1 cellular context compared by ENCODE assay signal in the genomic region with DNA sequence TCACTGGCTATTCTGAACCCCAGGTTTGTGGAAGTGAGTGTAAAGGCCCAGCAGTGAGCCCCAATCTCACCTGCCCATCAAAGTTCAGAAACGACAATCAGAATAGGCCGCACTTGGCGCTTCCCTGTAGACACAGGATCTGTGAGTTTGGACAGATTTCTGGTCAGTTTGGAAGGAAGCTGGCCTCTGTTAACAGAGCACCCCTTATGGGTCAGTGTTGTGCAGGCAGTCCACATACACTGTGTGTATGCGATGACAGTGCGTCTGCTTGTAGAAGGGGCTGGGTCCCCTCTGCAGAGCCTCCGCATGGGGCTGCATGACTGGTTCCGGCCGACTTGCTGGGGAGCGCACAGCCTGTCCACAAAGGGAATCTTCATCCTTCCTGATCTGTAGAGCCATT.
A peak's percentile ranks its signal among the peaks of the same experiment; 100 is the strongest.
TF ChIP-seq lines count a peak whose summit lies in the region.

No MANE protein-coding gene starts in this region.

TF ChIP-seq in HepG2, 621 proteins besides CTCF, POLR2A, EP300 and RAD21:
- no peak for TF ChIP-seq ZNF225 (CRISPR knock-in tag; IDR thresholded peaks at IDR 0.05)
- TF ChIP-seq ARNT (IDR thresholded peaks at IDR 0.05): no peak
- TF ChIP-seq ZNF136 (CRISPR knock-in tag; IDR thresholded peaks at IDR 0.05; ENCODE audit: low read depth): no peak
- 0 out of 2 replicates have a peak, but pooled peaks have one; percentile 40 for TF ChIP-seq PAF1 (CRISPR knock-in tag; IDR thresholded peaks at IDR 0.05)
- TF ChIP-seq SNAI1 (CRISPR knock-in tag; IDR thresholded peaks at IDR 0.05; ENCODE audit: borderline replicate concordance): no peak
- TF ChIP-seq, protein P1, sequence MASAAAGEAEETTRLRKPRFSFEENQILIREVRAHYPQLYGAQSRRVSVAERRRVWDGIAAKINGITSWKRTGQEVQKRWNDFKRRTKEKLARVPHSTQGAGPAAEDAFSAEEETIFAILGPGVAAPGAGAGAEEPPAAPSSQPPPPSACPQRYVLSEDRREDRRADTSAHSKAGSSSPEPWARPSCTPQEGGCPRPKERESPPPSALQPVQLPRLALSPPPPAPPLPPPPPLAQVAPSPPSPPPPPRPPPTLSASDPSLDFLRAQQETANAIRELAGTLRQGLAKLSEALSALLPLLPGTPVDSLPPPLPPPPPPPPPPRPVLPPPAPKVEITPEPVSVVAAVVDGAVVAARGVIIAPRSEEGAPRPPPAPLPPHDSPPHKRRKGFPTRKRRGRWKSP (CRISPR knock-in tag; IDR thresholded peaks at IDR 0.05): no peak
- TF ChIP-seq PAX8 (CRISPR knock-in tag; IDR thresholded peaks at IDR 0.05; ENCODE audit: borderline replicate concordance): no peak
- TF ChIP-seq SP1 (IDR thresholded peaks at IDR 0.05): no peak
- no peak for TF ChIP-seq SP1 (CRISPR knock-in tag; IDR thresholded peaks at IDR 0.05)
- TF ChIP-seq, protein P2, sequence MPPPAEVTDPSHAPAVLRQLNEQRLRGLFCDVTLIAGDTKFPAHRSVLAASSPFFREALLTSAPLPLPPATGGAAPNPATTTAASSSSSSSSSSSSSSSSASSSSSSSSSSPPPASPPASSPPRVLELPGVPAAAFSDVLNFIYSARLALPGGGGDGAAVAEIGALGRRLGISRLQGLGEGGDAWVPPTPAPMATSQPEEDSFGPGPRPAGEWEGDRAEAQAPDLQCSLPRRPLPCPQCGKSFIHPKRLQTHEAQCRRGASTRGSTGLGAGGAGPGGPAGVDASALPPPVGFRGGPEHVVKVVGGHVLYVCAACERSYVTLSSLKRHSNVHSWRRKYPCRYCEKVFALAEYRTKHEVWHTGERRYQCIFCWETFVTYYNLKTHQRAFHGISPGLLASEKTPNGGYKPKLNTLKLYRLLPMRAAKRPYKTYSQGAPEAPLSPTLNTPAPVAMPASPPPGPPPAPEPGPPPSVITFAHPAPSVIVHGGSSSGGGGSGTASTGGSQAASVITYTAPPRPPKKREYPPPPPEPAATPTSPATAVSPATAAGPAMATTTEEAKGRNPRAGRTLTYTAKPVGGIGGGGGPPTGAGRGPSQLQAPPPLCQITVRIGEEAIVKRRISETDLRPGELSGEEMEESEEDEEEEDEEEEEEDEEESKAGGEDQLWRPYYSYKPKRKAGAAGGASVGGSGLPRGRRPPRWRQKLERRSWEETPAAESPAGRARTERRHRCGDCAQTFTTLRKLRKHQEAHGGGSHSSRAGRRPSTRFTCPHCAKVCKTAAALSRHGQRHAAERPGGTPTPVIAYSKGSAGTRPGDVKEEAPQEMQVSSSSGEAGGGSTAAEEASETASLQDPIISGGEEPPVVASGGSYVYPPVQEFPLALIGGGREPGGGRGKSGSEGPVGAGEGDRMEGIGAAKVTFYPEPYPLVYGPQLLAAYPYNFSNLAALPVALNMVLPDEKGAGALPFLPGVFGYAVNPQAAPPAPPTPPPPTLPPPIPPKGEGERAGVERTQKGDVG (CRISPR knock-in tag; IDR thresholded peaks at IDR 0.05; ENCODE audit: borderline replicate concordance): peak; percentile 68
- no peak for TF ChIP-seq ATF7-NPFF (CRISPR knock-in tag; IDR thresholded peaks at IDR 0.05; ENCODE audit: low read depth)
- TF ChIP-seq ZFY (CRISPR knock-in tag; IDR thresholded peaks at IDR 0.05): no peak
- TF ChIP-seq, protein P3, sequence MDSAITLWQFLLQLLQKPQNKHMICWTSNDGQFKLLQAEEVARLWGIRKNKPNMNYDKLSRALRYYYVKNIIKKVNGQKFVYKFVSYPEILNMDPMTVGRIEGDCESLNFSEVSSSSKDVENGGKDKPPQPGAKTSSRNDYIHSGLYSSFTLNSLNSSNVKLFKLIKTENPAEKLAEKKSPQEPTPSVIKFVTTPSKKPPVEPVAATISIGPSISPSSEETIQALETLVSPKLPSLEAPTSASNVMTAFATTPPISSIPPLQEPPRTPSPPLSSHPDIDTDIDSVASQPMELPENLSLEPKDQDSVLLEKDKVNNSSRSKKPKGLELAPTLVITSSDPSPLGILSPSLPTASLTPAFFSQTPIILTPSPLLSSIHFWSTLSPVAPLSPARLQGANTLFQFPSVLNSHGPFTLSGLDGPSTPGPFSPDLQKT (CRISPR knock-in tag; IDR thresholded peaks at IDR 0.05; ENCODE audit: borderline replicate concordance): no peak
- TF ChIP-seq ZNF782 (CRISPR knock-in tag; IDR thresholded peaks at IDR 0.05; ENCODE audit: borderline replicate concordance): no peak
- no peak for TF ChIP-seq ARHGAP35 (CRISPR knock-in tag; IDR thresholded peaks at IDR 0.05; ENCODE audit: borderline replicate concordance)
- TF ChIP-seq TEAD3 (CRISPR knock-in tag; optimal IDR thresholded peaks at IDR 0.05; ENCODE audit: borderline replicate concordance): peak; percentile 18
- TF ChIP-seq ZNF530 (CRISPR knock-in tag; IDR thresholded peaks at IDR 0.05; ENCODE audit: low read depth): no peak
- TF ChIP-seq ZNF350 (CRISPR knock-in tag; IDR thresholded peaks at IDR 0.05; ENCODE audit: borderline replicate concordance, low read depth): peak; percentile 42; the same call in 1 of the 2 replicates
- peak; percentile 62 for TF ChIP-seq ZNF687 (CRISPR knock-in tag; IDR thresholded peaks at IDR 0.05)
- TF ChIP-seq EED (CRISPR knock-in tag; IDR thresholded peaks at IDR 0.05): no peak
- no peak for TF ChIP-seq ZNF674 (CRISPR knock-in tag; IDR thresholded peaks at IDR 0.05; ENCODE audit: low read depth)
- TF ChIP-seq ZKSCAN8 (CRISPR knock-in tag; IDR thresholded peaks at IDR 0.05; ENCODE audit: borderline replicate concordance): no peak
- TF ChIP-seq FOXP4 (CRISPR knock-in tag; IDR thresholded peaks at IDR 0.05): peak; percentile 23; the same call in 1 of the 2 replicates
- TF ChIP-seq ZSCAN29 (CRISPR knock-in tag; conservative IDR thresholded peaks at IDR 0.05): no peak
- peak; percentile 38; the same call in 1 of the 2 replicates for TF ChIP-seq ZNF7 (CRISPR knock-in tag; IDR thresholded peaks at IDR 0.05)
- peak; percentile 75; the same call in 1 of the 2 replicates for TF ChIP-seq ZBTB33 (CRISPR knock-in tag; IDR thresholded peaks at IDR 0.05)
- no peak for TF ChIP-seq ZNF629 (CRISPR knock-in tag; conservative IDR thresholded peaks at IDR 0.05)
- TF ChIP-seq, protein P4, sequence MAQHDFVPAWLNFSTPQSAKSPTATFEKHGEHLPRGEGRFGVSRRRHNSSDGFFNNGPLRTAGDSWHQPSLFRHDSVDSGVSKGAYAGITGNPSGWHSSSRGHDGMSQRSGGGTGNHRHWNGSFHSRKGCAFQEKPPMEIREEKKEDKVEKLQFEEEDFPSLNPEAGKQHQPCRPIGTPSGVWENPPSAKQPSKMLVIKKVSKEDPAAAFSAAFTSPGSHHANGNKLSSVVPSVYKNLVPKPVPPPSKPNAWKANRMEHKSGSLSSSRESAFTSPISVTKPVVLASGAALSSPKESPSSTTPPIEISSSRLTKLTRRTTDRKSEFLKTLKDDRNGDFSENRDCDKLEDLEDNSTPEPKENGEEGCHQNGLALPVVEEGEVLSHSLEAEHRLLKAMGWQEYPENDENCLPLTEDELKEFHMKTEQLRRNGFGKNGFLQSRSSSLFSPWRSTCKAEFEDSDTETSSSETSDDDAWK (CRISPR knock-in tag; IDR thresholded peaks at IDR 0.05): no peak
- TF ChIP-seq PRPF4 (IDR thresholded peaks at IDR 0.05; ENCODE audit: low read depth, low read length, poor library complexity, severe bottlenecking): peak; percentile 65
- TF ChIP-seq CEBPZ (IDR thresholded peaks at IDR 0.05; ENCODE audit: low read length): no peak
- peak; percentile 95; the same call in 1 of the 2 replicates for TF ChIP-seq ZBTB38 (CRISPR knock-in tag; IDR thresholded peaks at IDR 0.05)
